8 cellular contexts compared by ENCODE assay signal in genomic region chr9:127785933-127786772, GRCh38. TPM values are rescaled to one million over a fixed set of nuclear protein-coding genes. Genes with fewer than 3 reads are reported as not detected.
DNase-seq lines count a peak whose midpoint lies in the region; ATAC-seq lines count a peak whose summit lies in the region.

TSS of gene CDK9 (plus strand) at chr9:127786034. CDS start at chr9:127786149, 115 bp downstream.

- peak within 1 kb of the TSS; percentile 97 for H3K27ac ChIP-seq in HUES6 (ENCODE audit: low read depth, low read length)
- H3K27ac ChIP-seq in epithelial cell of prostate: peak within 1 kb of the TSS; percentile 93

- peaks cover 7% of the 10 kb centered on the region for H3K4me1 ChIP-seq in HUES6 (ENCODE audit: control insufficient read depth, insufficient read depth, low read length)

- in situ Hi-C loops in Caki2 (cut with HindIII; ENCODE audit: low pct_unique_long_range_greater_than_20kb, low sequenced_read_pairs): no loop called here

- DNase-seq in Caki2 (ENCODE audit: low read depth) (peak; percentile 88), OCI-M1 (lab: John Stamatoyannopoulos, UW) (peak; percentile 92), activated T-cell treated with anti-CD3 and anti-CD28 coated beads for 24 hours (ENCODE audit: low read depth) (peak; percentile 92), epithelial cell of prostate (ENCODE audit: low read depth, low spot score) (no peak), mucosa of gallbladder (ENCODE audit: low spot score) (peak; percentile 91)
- peak; percentile 84 to 85 for DNase-seq in stimulated activated CD8-positive, alpha-beta memory T cell treated with anti-CD3 and anti-CD28 coated beads, Interleukin-4, amount 100 ng/mL, for 4 hours (ENCODE audit: low read depth in 2 of 2, low spot score in 1 of 2)

- no peaks in the 10 kb centered on the region for H3K27me3 ChIP-seq in HUES6 (ENCODE audit: control insufficient read depth, insufficient read depth, low read length)

- peak within 1 kb of the TSS; percentile 96 for H3K9ac ChIP-seq in HUES6 (ENCODE audit: low read length)

- ATAC-seq in GM21390 (IDR thresholded peaks at IDR 0.05; ENCODE audit: unreplicated experiment): peak; percentile 66

- H3K4me3 ChIP-seq in HUES6 (ENCODE audit: low read depth, low read length): peak within 1 kb of the TSS; percentile 98

- no peaks in the 10 kb centered on the region for H3K9me3 ChIP-seq in HUES6 (ENCODE audit: control insufficient read depth, insufficient read depth, low read depth, low read length)

- peaks cover 45% of the 10 kb centered on the region for H3K36me3 ChIP-seq in HUES6 (ENCODE audit: control insufficient read depth, insufficient read depth, low read length)

RNA-seq across cellular contexts. Expression of gene CDK9, which starts in this region (rescaled TPM):
- total RNA-seq in Caki2 (2014; rRNA removed; shearing (Covaris generic); ENCODE audit: low replicate concordance): 38.3 and 51.9 TPM in 2 replicates
- 92.7 TPM for total RNA-seq in mucosa of gallbladder
